Comparison of ENCODE assay signal across 1 cellular context in the genomic region with DNA sequence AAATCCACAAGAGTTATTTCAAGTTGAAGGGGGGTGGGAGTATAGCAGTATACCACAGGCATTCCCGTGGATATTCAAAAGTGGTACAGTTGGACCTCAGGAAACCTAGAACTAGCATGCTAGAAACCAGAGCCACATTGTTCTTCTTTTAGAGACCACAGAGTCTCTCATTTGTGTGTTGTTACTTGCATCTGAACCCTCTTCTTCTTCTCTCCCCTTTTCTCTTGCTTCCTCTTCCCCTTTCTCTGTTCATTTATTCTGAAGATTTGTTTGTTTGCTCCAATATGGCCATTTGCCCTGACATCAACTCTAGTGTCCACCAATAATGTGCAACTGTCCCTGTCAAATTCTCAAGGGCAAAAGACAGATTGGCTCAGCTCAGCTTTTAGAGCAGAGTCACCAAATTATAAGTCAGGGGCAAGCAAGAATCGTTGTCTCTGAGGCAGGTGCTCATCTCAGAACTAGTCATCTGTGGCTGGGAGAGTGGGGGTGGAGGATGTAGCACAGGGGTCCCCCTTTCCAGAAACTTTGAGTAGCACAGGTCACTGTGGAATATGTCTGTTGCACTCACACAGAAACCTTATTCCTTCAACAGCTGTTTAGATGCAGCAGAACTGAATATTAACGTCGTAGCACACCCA.
TF ChIP-seq lines count a peak whose summit lies in the region.

No MANE protein-coding gene starts in this region.

TF ChIP-seq in GM23338, 12 proteins besides CTCF, POLR2A, EP300 and RAD21 (continued from another document):
- TF ChIP-seq ZNF462 (CRISPR knock-in tag; IDR thresholded peaks at IDR 0.05) (no peak), EZH2phosphoT487 (IDR thresholded peaks at IDR 0.05; ENCODE audit: unreplicated experiment) (no peak), NANOG (IDR thresholded peaks at IDR 0.05; ENCODE audit: borderline replicate concordance) (no peak), ZNF331 (CRISPR knock-in tag; IDR thresholded peaks at IDR 0.05; ENCODE audit: low read depth) (no peak), STAT1 (IDR thresholded peaks at IDR 0.05; ENCODE audit: unreplicated experiment) (no peak), POLR2AphosphoS5 (IDR thresholded peaks at IDR 0.05; ENCODE audit: low read depth) (no peak)
- TF ChIP-seq, protein P1, sequence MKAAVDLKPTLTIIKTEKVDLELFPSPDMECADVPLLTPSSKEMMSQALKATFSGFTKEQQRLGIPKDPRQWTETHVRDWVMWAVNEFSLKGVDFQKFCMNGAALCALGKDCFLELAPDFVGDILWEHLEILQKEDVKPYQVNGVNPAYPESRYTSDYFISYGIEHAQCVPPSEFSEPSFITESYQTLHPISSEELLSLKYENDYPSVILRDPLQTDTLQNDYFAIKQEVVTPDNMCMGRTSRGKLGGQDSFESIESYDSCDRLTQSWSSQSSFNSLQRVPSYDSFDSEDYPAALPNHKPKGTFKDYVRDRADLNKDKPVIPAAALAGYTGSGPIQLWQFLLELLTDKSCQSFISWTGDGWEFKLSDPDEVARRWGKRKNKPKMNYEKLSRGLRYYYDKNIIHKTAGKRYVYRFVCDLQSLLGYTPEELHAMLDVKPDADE (IDR thresholded peaks at IDR 0.05): no peak
